In genomic region chr19:3184847-3185481, GRCh38 we compare ENCODE assay signal across 8 cellular contexts. TPM values are rescaled to one million over a fixed set of nuclear protein-coding genes. Genes with fewer than 3 reads are reported as not detected.
DNase-seq lines count a peak whose midpoint lies in the region; ATAC-seq, FAIRE-seq and TF ChIP-seq lines count a peak whose summit lies in the region.

No MANE protein-coding gene starts in this region.

- no TSS peak for BruUV-seq in MCF 10A (replicated peaks; lab: Mats Ljungman, UMichigan)

- H3K4me3 ChIP-seq in Karpas-422 (ENCODE audit: low read length) (peak overlapping the region; percentile 99), keratinocyte (ENCODE audit: control insufficient read depth in 2 of 3, extremely low read depth in 1 of 3, insufficient read depth in 2 of 3, low read depth in 1 of 3, low read length in 3 of 3) (peak overlapping the region; percentile 72 to 92 (median 76))

- peaks cover 42% of the 10 kb centered on the region for H3K79me2 ChIP-seq in Karpas-422 (ENCODE audit: low read length)
- peaks cover 42% of the 10 kb centered on the region for H3K79me2 ChIP-seq in keratinocyte (ENCODE audit: control insufficient read depth, insufficient read depth, low read length)

- H3K9ac ChIP-seq in Karpas-422 (ENCODE audit: low read length) = peak overlapping the region; percentile 98; the same call in 1 of the 2 replicates
- H3K9ac ChIP-seq in keratinocyte (ENCODE audit: control insufficient read depth, extremely low read depth, insufficient read depth, low read length) = peak overlapping the region; percentile 80

- H3K36me3 ChIP-seq in Karpas-422 (ENCODE audit: insufficient read depth, low read length) = no peaks in the 10 kb centered on the region
- H3K36me3 ChIP-seq in keratinocyte (ENCODE audit: control insufficient read depth in 2 of 2, extremely low read depth in 1 of 2, insufficient read depth in 2 of 2, low read length in 2 of 2) = peaks cover 0 to under 1% of the 10 kb centered on the region in 2 experiments

- H3K4me1 ChIP-seq in Karpas-422 (ENCODE audit: low read length) (peaks cover 33% of the 10 kb centered on the region), keratinocyte (ENCODE audit: control insufficient read depth, extremely low read depth, insufficient read depth, low read length) (peaks cover 24% of the 10 kb centered on the region)

- peak overlapping the region; percentile 88 for H3K4me3 Mint-ChIP-seq in T-helper 1 cell treated with Interleukin-12 subunit alpha and Interleukin-12 subunit beta and Interleukin-4 antibody, amounts not matched to agents 30 μg/mL and 1 μg/mL, for 36 hours
- peak overlapping the region; percentile 93 for H3K4me3 Mint-ChIP-seq in MCF 10A (ENCODE audit: unreplicated experiment)

- H3K9me3 ChIP-seq in Karpas-422 (ENCODE audit: low read length) = no peaks in the 10 kb centered on the region
- H3K9me3 ChIP-seq in keratinocyte (ENCODE audit: control insufficient read depth, low read depth, low read length) = no peaks in the 10 kb centered on the region

- intact Hi-C loops in MCF 10A (cut with micrococcal nuclease) = loop anchor here (2.0 kb wide), 1 partner anchor 30 kb away; no protein-coding TSS in a partner anchor

- H3K27ac ChIP-seq in Karpas-422 (ENCODE audit: low read length) (no peak overlapping the region), keratinocyte (ENCODE audit: control insufficient read depth, insufficient read depth, low read length) (peak overlapping the region; percentile 78)

- peak overlapping the region; percentile 90 for H3K27ac Mint-ChIP-seq in T-helper 1 cell treated with Interleukin-12 subunit alpha and Interleukin-12 subunit beta and Interleukin-4 antibody, amounts not matched to agents 30 μg/mL and 1 μg/mL, for 36 hours
- peak overlapping the region; percentile 97 for H3K27ac Mint-ChIP-seq in MCF 10A (ENCODE audit: low read depth, unreplicated experiment)

- H3K27me3 ChIP-seq in Karpas-422 (ENCODE audit: low read length) = no peaks in the 10 kb centered on the region
- no peaks in the 10 kb centered on the region for H3K27me3 ChIP-seq in keratinocyte (ENCODE audit: control insufficient read depth, extremely low read depth, insufficient read depth, low read length)

- no peaks in the 10 kb centered on the region for H3K27me3 Mint-ChIP-seq in T-helper 1 cell treated with Interleukin-12 subunit alpha and Interleukin-12 subunit beta and Interleukin-4 antibody, amounts not matched to agents 30 μg/mL and 1 μg/mL, for 36 hours (ENCODE audit: low read depth)
- no peaks in the 10 kb centered on the region for H3K27me3 Mint-ChIP-seq in MCF 10A (ENCODE audit: insufficient read depth, unreplicated experiment)

- H3K9me2 ChIP-seq in Karpas-422 (replicated peaks; ENCODE audit: insufficient read depth, low read length) = no peaks in the 10 kb centered on the region

- CTCF ChIA-PET in MCF 10A (lab: Yijun Ruan, JAX) = interaction anchor here (0.9 to 1.3 kb wide), 3 partner anchors 54 to 109 kb away, joined by 3 read pairs; no protein-coding TSS in a partner anchor

- H2AFZ ChIP-seq in Karpas-422 (ENCODE audit: low read length) (peak overlapping the region; percentile 84), keratinocyte (ENCODE audit: control insufficient read depth, low read length) (peak overlapping the region; percentile 76)

- H3K4me2 ChIP-seq in Karpas-422 (ENCODE audit: low read depth, low read length, poor library complexity, severe bottlenecking) (peak overlapping the region; percentile 97), keratinocyte (ENCODE audit: control insufficient read depth, extremely low read depth, insufficient read depth, low read depth, low read length) (peak overlapping the region; percentile 78)

- no peaks in the 10 kb centered on the region for H3K9me1 ChIP-seq in keratinocyte (ENCODE audit: control insufficient read depth, extremely low read depth, insufficient read depth, low read length)

- peaks cover 37% of the 10 kb centered on the region for H3K36me3 Mint-ChIP-seq in T-helper 1 cell treated with Interleukin-12 subunit alpha and Interleukin-12 subunit beta and Interleukin-4 antibody, amounts not matched to agents 30 μg/mL and 1 μg/mL, for 36 hours (ENCODE audit: low read depth)
- peaks cover 6% of the 10 kb centered on the region for H3K36me3 Mint-ChIP-seq in MCF 10A (ENCODE audit: insufficient read depth, unreplicated experiment)

- H4K20me1 ChIP-seq in Karpas-422 (ENCODE audit: insufficient read depth, low read depth, low read length) (peaks cover 39% of the 10 kb centered on the region), keratinocyte (ENCODE audit: control insufficient read depth, extremely low read depth, insufficient read depth, low read length) (peaks cover 13% of the 10 kb centered on the region)

- DNase-seq in COLO668 (lab: John Stamatoyannopoulos, UW; ENCODE audit: unreplicated experiment) (peak; percentile 72), Karpas-422 (no peak), MCF 10A (ENCODE audit: unreplicated experiment) (no peak), keratinocyte (ENCODE audit: low read depth, low spot score) (no peak)
- DNase-seq in stimulated activated CD4-positive, alpha-beta T cell treated with anti-CD3 and anti-CD28 coated beads, Interleukin-4, amount 100 ng/mL, for 48 hours (ENCODE audit: low read depth in 2 of 2) = peak; percentile 57 to 60

- POLR2A ChIA-PET in MCF 10A (lab: Yijun Ruan, JAX) = interaction anchor here (0.6 to 2.0 kb wide), 14 partner anchors 8 to 651 kb away, joined by 3 to 8 read pairs (median 4); partner anchors contain the start of genes GNA15 and TLE6

- dilution Hi-C loops in keratinocyte (cut with MboI; ENCODE audit: extremely low pct_ligation_motif_present, low sequenced_read_pairs) = no loop called here

- TF ChIP-seq CTCF in MCF 10A (IDR thresholded peaks at IDR 0.05; ENCODE audit: unreplicated experiment) (no peak), keratinocyte (optimal IDR thresholded peaks at IDR 0.05 in 1 of 3, IDR thresholded peaks at IDR 0.05 in 1 of 3, conservative IDR thresholded peaks at IDR 0.05 in 1 of 3; ENCODE audit: extremely low read depth in 1 of 3, insufficient read depth in 2 of 3, low read length in 3 of 3) (no peak)

- peaks cover 36% of the 10 kb centered on the region for H3K4me1 Mint-ChIP-seq in T-helper 1 cell treated with Interleukin-12 subunit alpha and Interleukin-12 subunit beta and Interleukin-4 antibody, amounts not matched to agents 30 μg/mL and 1 μg/mL, for 36 hours (ENCODE audit: low read depth)
- H3K4me1 Mint-ChIP-seq in MCF 10A (ENCODE audit: insufficient read depth, unreplicated experiment) = peaks cover 24% of the 10 kb centered on the region

- ATAC-seq in GM21619 (IDR thresholded peaks at IDR 0.05; ENCODE audit: unreplicated experiment) = peak; percentile 20
- ATAC-seq in GM19463 (IDR thresholded peaks at IDR 0.05; ENCODE audit: unreplicated experiment) = no peak

- H3K9me3 Mint-ChIP-seq in T-helper 1 cell treated with Interleukin-12 subunit alpha and Interleukin-12 subunit beta and Interleukin-4 antibody, amounts not matched to agents 30 μg/mL and 1 μg/mL, for 36 hours = no peaks in the 10 kb centered on the region
- no peaks in the 10 kb centered on the region for H3K9me3 Mint-ChIP-seq in MCF 10A (ENCODE audit: unreplicated experiment)

- FAIRE-seq in keratinocyte (lab: Jason Lieb, UNC) = no peak

RNA-seq across cellular contexts. Expression of gene NCLN, which starts 0.8 kb away (rescaled TPM):
- 30.0 and 37.6 TPM in 2 replicates for total RNA-seq in Karpas-422 (2014; rRNA removed; shearing (Covaris generic); ENCODE audit: low replicate concordance)
- 72.1 and 84.1 TPM in 2 replicates for total RNA-seq in MCF 10A (2022)
- polyA plus RNA-seq in keratinocyte = 40.5 to 72.7 TPM (median 72.1 TPM) in 3 replicates
- 16.6 TPM for polyA plus RNA-seq in keratinocyte (2011; ENCODE audit: low read depth)
- 26.9 and 50.1 TPM in 2 replicates for polyA plus RNA-seq in keratinocyte (2011; cell fraction: cytosol; rRNA removed)
- polyA plus RNA-seq in keratinocyte (2011; cell fraction: nucleus; rRNA removed) = 93.6 and 114 TPM in 2 replicates
- 40.6 and 101 TPM in 2 replicates for polyA plus RNA-seq in keratinocyte (2012; ENCODE audit: low replicate concordance)
- polyA minus RNA-seq in keratinocyte = 56.3 to 179 TPM (median 58.1 TPM) in 3 replicates
- polyA minus RNA-seq in keratinocyte (2011; cell fraction: cytosol; rRNA and poly(A)+ RNA removed) = 124 TPM
- 129 and 152 TPM in 2 replicates for polyA minus RNA-seq in keratinocyte (2011; cell fraction: nucleus; rRNA and poly(A)+ RNA removed)

RNA-seq across cellular contexts. Expression of gene S1PR4, which starts 6.4 kb away (rescaled TPM):
- not detected in 2 replicates for total RNA-seq in Karpas-422 (2014; rRNA removed; shearing (Covaris generic); ENCODE audit: low replicate concordance)
- 0.39 and 0.44 TPM in 2 replicates for total RNA-seq in MCF 10A (2022)
- 0.08 to 0.14 TPM in 2 of 3 replicates, not detected in the other for polyA plus RNA-seq in keratinocyte
- polyA plus RNA-seq in keratinocyte (2011; ENCODE audit: low read depth) = not detected
- 0.04 TPM in 1 of 2 replicates, not detected in the other for polyA plus RNA-seq in keratinocyte (2011; cell fraction: cytosol; rRNA removed)
- 0.37 and 0.48 TPM in 2 replicates for polyA plus RNA-seq in keratinocyte (2011; cell fraction: nucleus; rRNA removed)
- polyA plus RNA-seq in keratinocyte (2012; ENCODE audit: low replicate concordance) = 0.47 TPM in 1 of 2 replicates, not detected in the other
- polyA minus RNA-seq in keratinocyte = 0.19 to 0.49 TPM in 2 of 3 replicates, not detected in the other
- not detected for polyA minus RNA-seq in keratinocyte (2011; cell fraction: cytosol; rRNA and poly(A)+ RNA removed)
- polyA minus RNA-seq in keratinocyte (2011; cell fraction: nucleus; rRNA and poly(A)+ RNA removed) = 0.39 and 1.8 TPM in 2 replicates

RNA-seq across cellular contexts. Expression of gene CELF5, which starts 39.5 kb away (rescaled TPM):
- not detected in 2 replicates for total RNA-seq in Karpas-422 (2014; rRNA removed; shearing (Covaris generic); ENCODE audit: low replicate concordance)
- total RNA-seq in MCF 10A (2022) = 0.17 and 0.30 TPM in 2 replicates
- polyA plus RNA-seq in keratinocyte = 0.04 to 0.05 TPM (median 0.04 TPM) in 3 replicates
- not detected for polyA plus RNA-seq in keratinocyte (2011; ENCODE audit: low read depth)
- 0.03 and 0.06 TPM in 2 replicates for polyA plus RNA-seq in keratinocyte (2011; cell fraction: cytosol; rRNA removed)
- 0.34 and 0.39 TPM in 2 replicates for polyA plus RNA-seq in keratinocyte (2011; cell fraction: nucleus; rRNA removed)
- 0.15 TPM in 1 of 2 replicates, not detected in the other for polyA plus RNA-seq in keratinocyte (2012; ENCODE audit: low replicate concordance)
- polyA minus RNA-seq in keratinocyte = 0.10 to 0.67 TPM in 2 of 3 replicates, not detected in the other
- polyA minus RNA-seq in keratinocyte (2011; cell fraction: cytosol; rRNA and poly(A)+ RNA removed) = not detected
- not detected in 2 replicates for polyA minus RNA-seq in keratinocyte (2011; cell fraction: nucleus; rRNA and poly(A)+ RNA removed)

RNA-seq across cellular contexts. Expression of gene GNA15, which starts 49.1 kb away (rescaled TPM):
- not detected in 2 replicates for total RNA-seq in Karpas-422 (2014; rRNA removed; shearing (Covaris generic); ENCODE audit: low replicate concordance)
- 32.9 and 47.1 TPM in 2 replicates for total RNA-seq in MCF 10A (2022)
- 60.0 to 77.0 TPM (median 71.9 TPM) in 3 replicates for polyA plus RNA-seq in keratinocyte
- 31.8 TPM for polyA plus RNA-seq in keratinocyte (2011; ENCODE audit: low read depth)
- polyA plus RNA-seq in keratinocyte (2011; cell fraction: cytosol; rRNA removed) = 59.1 and 99.8 TPM in 2 replicates
- polyA plus RNA-seq in keratinocyte (2011; cell fraction: nucleus; rRNA removed) = 31.2 and 40.4 TPM in 2 replicates
- 92.2 and 95.0 TPM in 2 replicates for polyA plus RNA-seq in keratinocyte (2012; ENCODE audit: low replicate concordance)
- 47.1 to 107 TPM (median 56.3 TPM) in 3 replicates for polyA minus RNA-seq in keratinocyte
- polyA minus RNA-seq in keratinocyte (2011; cell fraction: cytosol; rRNA and poly(A)+ RNA removed) = 115 TPM
- polyA minus RNA-seq in keratinocyte (2011; cell fraction: nucleus; rRNA and poly(A)+ RNA removed) = 30.8 and 32.5 TPM in 2 replicates

Comparison
In these comparisons a context has a peak if more than half of its experiments do, and no peak if none do; other contexts are left out.
1. DNase-seq: peak in COLO668 (single experiment) and stimulated activated CD4-positive, alpha-beta T cell treated with anti-CD3 and anti-CD28 coated beads, Interleukin-4, amount 100 ng/mL, for 48 hours (2 of 2); none in Karpas-422 (single experiment), MCF 10A (single experiment) and keratinocyte (single experiment).